ENCODE assay signal across 8 cellular contexts in the genomic region with DNA sequence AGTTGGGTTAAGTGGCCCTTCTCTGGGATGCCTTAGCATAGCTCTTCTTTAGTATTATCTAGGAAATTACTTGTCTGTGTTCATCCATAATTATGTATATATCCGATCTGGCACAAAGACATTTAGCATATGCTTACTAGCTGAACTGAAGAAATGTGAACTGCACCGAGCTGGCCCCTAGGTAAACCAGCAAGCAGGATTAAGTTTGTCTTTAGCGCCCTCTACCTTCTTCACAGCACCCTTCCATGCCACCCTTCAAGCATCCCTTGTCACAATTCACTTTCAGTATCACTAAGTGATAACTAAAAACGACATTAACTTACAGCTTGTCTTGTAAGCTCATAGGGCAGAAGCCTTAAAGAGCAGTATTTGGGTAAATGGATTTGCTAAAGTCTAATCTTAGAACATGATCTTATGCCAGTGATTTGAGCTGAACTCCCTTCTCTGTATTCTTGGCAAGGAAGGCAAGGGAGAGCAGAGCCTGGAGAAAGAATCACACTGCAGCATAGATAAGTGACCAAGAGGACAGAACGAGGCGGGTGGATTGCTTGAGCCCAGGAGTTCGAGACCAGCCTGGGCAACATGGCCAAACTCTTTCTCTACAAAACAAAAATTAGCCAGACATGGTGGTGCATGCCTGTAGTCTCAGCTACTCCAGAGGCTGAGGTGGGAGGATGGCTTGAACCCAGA. TPM values are rescaled to one million over a fixed set of nuclear protein-coding genes. Genes with fewer than 3 reads are reported as not detected.
DNase-seq lines count a peak whose midpoint lies in the region; ATAC-seq and TF ChIP-seq lines count a peak whose summit lies in the region.

No MANE protein-coding gene starts in this region.

- H3K9me3 Mint-ChIP-seq in CD4-positive, alpha-beta memory T cell, result no peaks in the 10 kb centered on the region
- no peaks in the 10 kb centered on the region for H3K9me3 Mint-ChIP-seq in memory B cell

- H3K27ac Mint-ChIP-seq in CD4-positive, alpha-beta memory T cell, result peak overlapping the region in 1 of 7 donors; percentile 70
- H3K27ac Mint-ChIP-seq in memory B cell, result peak overlapping the region; percentile 42

- TF ChIP-seq CTCF in WERI-Rb-1 (IDR thresholded peaks at IDR 0.05; ENCODE audit: low read depth, low read length), result peak; percentile 74
- peak; percentile 57 to 90 (median 76) for TF ChIP-seq CTCF in dorsolateral prefrontal cortex (IDR thresholded peaks at IDR 0.05 in 54 of 56, conservative IDR thresholded peaks at IDR 0.05 in 2 of 56; ENCODE audit: low read depth in 1 of 56, partially characterized antibody in 56 of 56)
- TF ChIP-seq CTCF in stomach (IDR thresholded peaks at IDR 0.05), result peak in 4 of 7 experiments; percentile 56 to 67 (median 62)

- H3K9me3 ChIP-seq in CD4-positive, alpha-beta memory T cell (ENCODE audit: control insufficient read depth in 1 of 2, low read length in 2 of 2), result no peaks in the 10 kb centered on the region
- no peaks in the 10 kb centered on the region for H3K9me3 ChIP-seq in WERI-Rb-1 (ENCODE audit: severe bottlenecking)
- no peaks in the 10 kb centered on the region for H3K9me3 ChIP-seq in stomach

- H3K36me3 Mint-ChIP-seq in CD4-positive, alpha-beta memory T cell, result peaks cover 15 to 22% of the 10 kb centered on the region in 2 donors
- peaks cover 22% of the 10 kb centered on the region for H3K36me3 Mint-ChIP-seq in memory B cell

- no peak overlapping the region for H3K4me3 Mint-ChIP-seq in CD4-positive, alpha-beta memory T cell
- no peak overlapping the region for H3K4me3 Mint-ChIP-seq in memory B cell

- intact Hi-C loops in CD4-positive, alpha-beta memory T cell (cut with micrococcal nuclease), result loop anchor here (1.0 to 5.0 kb wide), 2 partner anchors 178 to 881 kb away; no protein-coding TSS in a partner anchor
- intact Hi-C loops in dorsolateral prefrontal cortex (cut with DNase I) (loop anchor here (2.0 to 10.0 kb wide), 2 partner anchors 80 to 84 kb away; no protein-coding TSS in a partner anchor), stomach (cut with DNase I; ENCODE audit: low total_unique reads) (no loop called here)

- WGBS in stomach, 5 donors, result 18 to 28% (median 22%) methylated on average over 7 of the region's 7 CpGs

- H3K27me3 Mint-ChIP-seq in CD4-positive, alpha-beta memory T cell, result no peaks in the 10 kb centered on the region
- no peaks in the 10 kb centered on the region for H3K27me3 Mint-ChIP-seq in memory B cell

- TF ChIP-seq POLR2A in stomach (IDR thresholded peaks at IDR 0.05), result no peak

- no peak overlapping the region for H3K27ac ChIP-seq in CD4-positive, alpha-beta memory T cell (ENCODE audit: low read depth, low read length)
- H3K27ac ChIP-seq in WERI-Rb-1 (no peak overlapping the region), dorsolateral prefrontal cortex (peak overlapping the region in 5 of 59 donors; percentile 0 to 56 (median 35)), stomach (no peak overlapping the region)

- no peak overlapping the region for H3K4me3 ChIP-seq in CD4-positive, alpha-beta memory T cell (ENCODE audit: low read length in 2 of 2)
- H3K4me3 ChIP-seq in WERI-Rb-1 (ENCODE audit: low read depth, low read length) (no peak overlapping the region), dorsolateral prefrontal cortex (no peak overlapping the region), stomach (no peak overlapping the region)

- H3K36me3 ChIP-seq in CD4-positive, alpha-beta memory T cell (ENCODE audit: insufficient read depth, low read length), result peaks cover 3% of the 10 kb centered on the region
- no peaks in the 10 kb centered on the region for H3K36me3 ChIP-seq in WERI-Rb-1
- H3K36me3 ChIP-seq in stomach, result peaks cover 8 to 55% (median 41%) of the 10 kb centered on the region in 4 donors

- no peaks in the 10 kb centered on the region for H3K4me1 ChIP-seq in CD4-positive, alpha-beta memory T cell (ENCODE audit: insufficient read depth, low read length)
- H3K4me1 ChIP-seq in stomach, result peaks cover 0 to 15% (median 3%) of the 10 kb centered on the region in 4 donors

- no peak for TF ChIP-seq EP300 in stomach (IDR thresholded peaks at IDR 0.05)

- peaks cover 3 to 6% (median 5%) of the 10 kb centered on the region in 4 donors for H3K4me1 Mint-ChIP-seq in CD4-positive, alpha-beta memory T cell
- peaks cover 10% of the 10 kb centered on the region for H3K4me1 Mint-ChIP-seq in memory B cell

- POLR2A ChIA-PET in CD4-positive, alpha-beta memory T cell (lab: Charles Lee; ENCODE audit: partially characterized antibody), result interaction anchor here (1.6 kb wide), 1 partner anchor 80 kb away, joined by 6 read pairs; no protein-coding TSS in a partner anchor

- DNase-seq in CD4-positive, alpha-beta memory T cell, result peak; percentile 48 to 67 (median 59)
- peak; percentile 50 for DNase-seq in NCI-H2171 treated with DMSO at 0.1 percent for 48 hours (lab: John Stamatoyannopoulos, UW)
- peak; percentile 53 for DNase-seq in WERI-Rb-1
- peak in 7 of 10 donors; percentile 22 to 62 (median 45) for DNase-seq in dorsolateral prefrontal cortex
- peak in 1 of 2 donors; percentile 60 for DNase-seq in memory B cell (ENCODE audit: low spot score in 2 of 2)
- DNase-seq in stomach, result no peak

- no peaks in the 10 kb centered on the region for H3K27me3 ChIP-seq in CD4-positive, alpha-beta memory T cell (ENCODE audit: insufficient read depth, low read length)
- H3K27me3 ChIP-seq in WERI-Rb-1 (ENCODE audit: insufficient read depth, low read depth, severe bottlenecking) (no peaks in the 10 kb centered on the region), dorsolateral prefrontal cortex (no peaks in the 10 kb centered on the region), stomach (no peaks in the 10 kb centered on the region)

- ATAC-seq in GM18909 (IDR thresholded peaks at IDR 0.05; ENCODE audit: poor library complexity, unreplicated experiment) (peak; percentile 96), HG03066 (IDR thresholded peaks at IDR 0.05; ENCODE audit: low read depth, unreplicated experiment) (peak; percentile 90), memory B cell (ENCODE audit: low read depth) (peak; percentile 99)

- CTCF ChIA-PET in CD4-positive, alpha-beta memory T cell (lab: Charles Lee; ENCODE audit: partially characterized antibody), result interaction anchor here (0.7 to 7.2 kb wide), 34 partner anchors 8 to 491 kb away, joined by 3 to 196 read pairs (median 4); partner anchors contain the start of genes AMDHD1, CCDC38, CFAP54 and LTA4H

RNA-seq across cellular contexts. Expression of gene HAL, which starts 2.6 kb away (rescaled TPM):
- total RNA-seq in CD4-positive, alpha-beta memory T cell, result 1 to 10 TPM; 1.7 to 2.0 TPM
- not detected for polyA plus RNA-seq in CD4-positive, alpha-beta memory T cell
- total RNA-seq in dorsolateral prefrontal cortex (1 to 10 TPM in 11 of 120 experiments, under 1 TPM in 32, not detected in 77; 0.11 to 2.7 (median 0.59) TPM), stomach (10 to 100 TPM in 1 of 5 donors, 1 to 10 TPM in 1, under 1 TPM in 1, not detected in 2; 0.89 to 85.8 (median 2.8) TPM)
- polyA plus RNA-seq in stomach, result under 1 TPM in 1 of 3 donors, not detected in 2; 0.23 TPM

RNA-seq across cellular contexts. Expression of gene LTA4H, which starts 36.6 kb away (rescaled TPM):
- 10 to 100 TPM; 57.7 to 58.2 TPM for total RNA-seq in CD4-positive, alpha-beta memory T cell
- polyA plus RNA-seq in CD4-positive, alpha-beta memory T cell, result 10 to 100 TPM; 59.3 to 77.6 TPM
- total RNA-seq in dorsolateral prefrontal cortex (10 to 100 TPM; 23.3 to 51.5 (median 38.7) TPM), stomach (10 to 100 TPM; 22.6 to 91.5 (median 73.6) TPM)
- polyA plus RNA-seq in stomach, result 10 to 100 TPM; 38.2 to 62.6 (median 51.6) TPM

RNA-seq across cellular contexts. Expression of gene AMDHD1, which starts 55.6 kb away (rescaled TPM):
- 1 to 10 TPM; 1.8 to 2.3 TPM for total RNA-seq in CD4-positive, alpha-beta memory T cell
- polyA plus RNA-seq in CD4-positive, alpha-beta memory T cell, result under 1 TPM in 1 of 2 donors, not detected in 1; 0.29 TPM
- 1 to 10 TPM in 46 of 120 experiments, under 1 TPM in 59, not detected in 15; 0.21 to 3.1 (median 0.96) TPM for total RNA-seq in dorsolateral prefrontal cortex
- not detected for total RNA-seq in stomach
- polyA plus RNA-seq in stomach, result under 1 TPM in 2 of 3 donors, not detected in 1; 0.23 to 0.37 TPM

RNA-seq across cellular contexts. Expression of gene CCDC38, which starts 56.3 kb away (rescaled TPM):
- 1 to 10 TPM in 1 of 2 experiments, under 1 TPM in 1; 0.23 to 1.0 TPM for total RNA-seq in CD4-positive, alpha-beta memory T cell
- polyA plus RNA-seq in CD4-positive, alpha-beta memory T cell, result under 1 TPM in 1 of 2 donors, not detected in 1; 0.09 TPM
- 1 to 10 TPM in 3 of 120 experiments, under 1 TPM in 20, not detected in 97; 0.11 to 1.8 (median 0.26) TPM for total RNA-seq in dorsolateral prefrontal cortex
- total RNA-seq in stomach, result not detected
- polyA plus RNA-seq in stomach, result not detected
